ENCODE assay signal across 1 cellular context in the genomic region with DNA sequence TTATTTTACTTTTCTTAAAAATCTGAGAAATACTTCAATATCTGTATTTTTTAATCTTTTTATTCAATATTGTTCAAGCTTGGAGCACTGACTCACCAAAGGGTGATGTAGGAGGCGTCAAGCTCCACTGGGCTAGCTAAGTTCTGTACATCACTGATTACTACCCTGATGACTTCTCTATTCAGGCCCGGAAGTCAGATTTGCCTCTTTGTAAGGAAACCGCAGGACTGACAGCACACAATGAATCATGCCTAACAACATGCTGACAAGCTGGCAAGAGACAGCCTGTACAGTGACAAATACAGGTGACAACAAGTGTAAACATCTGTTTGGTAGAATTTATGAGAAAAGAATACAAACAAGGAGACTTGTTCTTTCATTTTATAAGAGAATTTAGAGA.
A peak's percentile ranks its signal among the peaks of the same experiment; 100 is the strongest.
TF ChIP-seq lines count a peak whose summit lies in the region.

No MANE protein-coding gene starts in this region.

TF ChIP-seq in K562, 482 proteins besides CTCF, POLR2A, EP300 and RAD21 (continued from another document and continues in another):
- TF ChIP-seq FOXP1 (CRISPR knock-in tag; IDR thresholded peaks at IDR 0.05) (no peak), KLF6 (CRISPR knock-in tag; IDR thresholded peaks at IDR 0.05; ENCODE audit: borderline replicate concordance) (no peak), HDGF (IDR thresholded peaks at IDR 0.05) (no peak), SOX6 (IDR thresholded peaks at IDR 0.05) (peak; percentile 79), ZNF79 (CRISPR knock-in tag; IDR thresholded peaks at IDR 0.05; ENCODE audit: low read depth) (no peak), HOXB6 (CRISPR knock-in tag; IDR thresholded peaks at IDR 0.05; ENCODE audit: borderline replicate concordance) (no peak), MTF1 (CRISPR knock-in tag; IDR thresholded peaks at IDR 0.05; ENCODE audit: borderline replicate concordance) (no peak), ZNF431 (CRISPR knock-in tag; IDR thresholded peaks at IDR 0.05) (no peak), ZNF23 (CRISPR knock-in tag; IDR thresholded peaks at IDR 0.05) (no peak), JUNB (CRISPR knock-in tag; conservative IDR thresholded peaks at IDR 0.05) (no peak), ELF4 (CRISPR knock-in tag; IDR thresholded peaks at IDR 0.05) (no peak), ZNF707 (CRISPR knock-in tag; conservative IDR thresholded peaks at IDR 0.05) (no peak), STAG1 (CRISPR knock-in tag; IDR thresholded peaks at IDR 0.05; ENCODE audit: borderline replicate concordance) (no peak), KDM1A (IDR thresholded peaks at IDR 0.05) (peak; percentile 73 to 75), SAP30 (IDR thresholded peaks at IDR 0.05; ENCODE audit: borderline replicate concordance, insufficient read depth, low read depth, low read length, poor library complexity, severe bottlenecking) (no peak), ZNF41 (CRISPR knock-in tag; conservative IDR thresholded peaks at IDR 0.05) (no peak), STAT5B (CRISPR knock-in tag; IDR thresholded peaks at IDR 0.05) (no peak), ARID1B (IDR thresholded peaks at IDR 0.05) (peak; percentile 81), MED1 (CRISPR knock-in tag; IDR thresholded peaks at IDR 0.05; ENCODE audit: borderline replicate concordance) (no peak), ZNF253 (CRISPR knock-in tag; conservative IDR thresholded peaks at IDR 0.05) (no peak), DIDO1 (tag; IDR thresholded peaks at IDR 0.05; ENCODE audit: low read depth) (no peak), HDAC2 (IDR thresholded peaks at IDR 0.05) (no peak), PML (IDR thresholded peaks at IDR 0.05; ENCODE audit: low read length) (no peak; the same call in 1 of the 2 replicates), YBX1 (IDR thresholded peaks at IDR 0.05) (no peak), MAFF (IDR thresholded peaks at IDR 0.05; ENCODE audit: low read length) (no peak), RBBP5 (IDR thresholded peaks at IDR 0.05; ENCODE audit: borderline replicate concordance, insufficient read depth, low read length, poor library complexity, severe bottlenecking) (no peak), SMARCA4 (IDR thresholded peaks at IDR 0.05) (peak; percentile 83), NEUROD1 (IDR thresholded peaks at IDR 0.05; ENCODE audit: borderline replicate concordance, low read depth, low read length, partially characterized antibody) (no peak), IFI16 (CRISPR knock-in tag; IDR thresholded peaks at IDR 0.05) (no peak), E2F3 (CRISPR knock-in tag; IDR thresholded peaks at IDR 0.05) (no peak), ZNF232 (CRISPR knock-in tag; IDR thresholded peaks at IDR 0.05) (no peak), MCM3 (IDR thresholded peaks at IDR 0.05) (no peak), ZNF174 (CRISPR knock-in tag; IDR thresholded peaks at IDR 0.05) (no peak), CBFB (CRISPR knock-in tag; IDR thresholded peaks at IDR 0.05) (no peak), MEF2D (tag; conservative IDR thresholded peaks at IDR 0.05; ENCODE audit: low read depth) (no peak), KLF13 (tag; IDR thresholded peaks at IDR 0.05; ENCODE audit: borderline replicate concordance, low read depth) (no peak), NR4A1 (CRISPR knock-in tag; IDR thresholded peaks at IDR 0.05) (no peak), NR4A1 (tag; IDR thresholded peaks at IDR 0.05) (no peak), MEIS2 (IDR thresholded peaks at IDR 0.05; ENCODE audit: partially characterized antibody) (peak; percentile 99), ZNF445 (CRISPR knock-in tag; IDR thresholded peaks at IDR 0.05; ENCODE audit: low read depth) (no peak), GABPB2 (CRISPR knock-in tag; conservative IDR thresholded peaks at IDR 0.05) (no peak), TAF15 (IDR thresholded peaks at IDR 0.05; ENCODE audit: low read depth, low read length) (no peak), PYGO2 (tag; IDR thresholded peaks at IDR 0.05) (no peak), MXI1 (IDR thresholded peaks at IDR 0.05; ENCODE audit: low read depth, low read length) (no peak), PPARD (CRISPR knock-in tag; IDR thresholded peaks at IDR 0.05) (no peak), TARDBP (IDR thresholded peaks at IDR 0.05) (no peak), PRPF4 (IDR thresholded peaks at IDR 0.05; ENCODE audit: insufficient read depth, low read depth, low read length, poor library complexity, severe bottlenecking) (no peak), CBX8 (IDR thresholded peaks at IDR 0.05; ENCODE audit: borderline replicate concordance, extremely low read depth, low read depth, low read length, poor library complexity, severe bottlenecking) (no peak), BRD4 (IDR thresholded peaks at IDR 0.05) (no peak), FOXK2 (conservative IDR thresholded peaks at IDR 0.05 in 1 of 2, IDR thresholded peaks at IDR 0.05 in 1 of 2; ENCODE audit: low read depth in 2 of 2) (peak; percentile 31 to 64; a peak in 1 of 4 replicates)
- TF ChIP-seq, protein P1, sequence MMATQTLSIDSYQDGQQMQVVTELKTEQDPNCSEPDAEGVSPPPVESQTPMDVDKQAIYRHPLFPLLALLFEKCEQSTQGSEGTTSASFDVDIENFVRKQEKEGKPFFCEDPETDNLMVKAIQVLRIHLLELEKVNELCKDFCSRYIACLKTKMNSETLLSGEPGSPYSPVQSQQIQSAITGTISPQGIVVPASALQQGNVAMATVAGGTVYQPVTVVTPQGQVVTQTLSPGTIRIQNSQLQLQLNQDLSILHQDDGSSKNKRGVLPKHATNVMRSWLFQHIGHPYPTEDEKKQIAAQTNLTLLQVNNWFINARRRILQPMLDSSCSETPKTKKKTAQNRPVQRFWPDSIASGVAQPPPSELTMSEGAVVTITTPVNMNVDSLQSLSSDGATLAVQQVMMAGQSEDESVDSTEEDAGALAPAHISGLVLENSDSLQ (IDR thresholded peaks at IDR 0.05), result peak; percentile 93
- TF ChIP-seq, protein P2, sequence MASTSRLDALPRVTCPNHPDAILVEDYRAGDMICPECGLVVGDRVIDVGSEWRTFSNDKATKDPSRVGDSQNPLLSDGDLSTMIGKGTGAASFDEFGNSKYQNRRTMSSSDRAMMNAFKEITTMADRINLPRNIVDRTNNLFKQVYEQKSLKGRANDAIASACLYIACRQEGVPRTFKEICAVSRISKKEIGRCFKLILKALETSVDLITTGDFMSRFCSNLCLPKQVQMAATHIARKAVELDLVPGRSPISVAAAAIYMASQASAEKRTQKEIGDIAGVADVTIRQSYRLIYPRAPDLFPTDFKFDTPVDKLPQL (IDR thresholded peaks at IDR 0.05; ENCODE audit: extremely low read depth, insufficient read length), result no peak
- TF ChIP-seq, protein P3, sequence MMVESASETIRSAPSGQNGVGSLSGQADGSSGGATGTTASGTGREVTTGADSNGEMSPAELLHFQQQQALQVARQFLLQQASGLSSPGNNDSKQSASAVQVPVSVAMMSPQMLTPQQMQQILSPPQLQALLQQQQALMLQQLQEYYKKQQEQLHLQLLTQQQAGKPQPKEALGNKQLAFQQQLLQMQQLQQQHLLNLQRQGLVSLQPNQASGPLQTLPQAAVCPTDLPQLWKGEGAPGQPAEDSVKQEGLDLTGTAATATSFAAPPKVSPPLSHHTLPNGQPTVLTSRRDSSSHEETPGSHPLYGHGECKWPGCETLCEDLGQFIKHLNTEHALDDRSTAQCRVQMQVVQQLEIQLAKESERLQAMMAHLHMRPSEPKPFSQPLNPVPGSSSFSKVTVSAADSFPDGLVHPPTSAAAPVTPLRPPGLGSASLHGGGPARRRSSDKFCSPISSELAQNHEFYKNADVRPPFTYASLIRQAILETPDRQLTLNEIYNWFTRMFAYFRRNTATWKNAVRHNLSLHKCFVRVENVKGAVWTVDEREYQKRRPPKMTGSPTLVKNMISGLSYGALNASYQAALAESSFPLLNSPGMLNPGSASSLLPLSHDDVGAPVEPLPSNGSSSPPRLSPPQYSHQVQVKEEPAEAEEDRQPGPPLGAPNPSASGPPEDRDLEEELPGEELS (CRISPR knock-in tag; IDR thresholded peaks at IDR 0.05; ENCODE audit: borderline replicate concordance), result no peak
- TF ChIP-seq, protein P4, sequence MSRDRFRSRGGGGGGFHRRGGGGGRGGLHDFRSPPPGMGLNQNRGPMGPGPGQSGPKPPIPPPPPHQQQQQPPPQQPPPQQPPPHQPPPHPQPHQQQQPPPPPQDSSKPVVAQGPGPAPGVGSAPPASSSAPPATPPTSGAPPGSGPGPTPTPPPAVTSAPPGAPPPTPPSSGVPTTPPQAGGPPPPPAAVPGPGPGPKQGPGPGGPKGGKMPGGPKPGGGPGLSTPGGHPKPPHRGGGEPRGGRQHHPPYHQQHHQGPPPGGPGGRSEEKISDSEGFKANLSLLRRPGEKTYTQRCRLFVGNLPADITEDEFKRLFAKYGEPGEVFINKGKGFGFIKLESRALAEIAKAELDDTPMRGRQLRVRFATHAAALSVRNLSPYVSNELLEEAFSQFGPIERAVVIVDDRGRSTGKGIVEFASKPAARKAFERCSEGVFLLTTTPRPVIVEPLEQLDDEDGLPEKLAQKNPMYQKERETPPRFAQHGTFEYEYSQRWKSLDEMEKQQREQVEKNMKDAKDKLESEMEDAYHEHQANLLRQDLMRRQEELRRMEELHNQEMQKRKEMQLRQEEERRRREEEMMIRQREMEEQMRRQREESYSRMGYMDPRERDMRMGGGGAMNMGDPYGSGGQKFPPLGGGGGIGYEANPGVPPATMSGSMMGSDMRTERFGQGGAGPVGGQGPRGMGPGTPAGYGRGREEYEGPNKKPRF (IDR thresholded peaks at IDR 0.05; ENCODE audit: low read depth, low read length), result no peak
- TF ChIP-seq, protein P5, sequence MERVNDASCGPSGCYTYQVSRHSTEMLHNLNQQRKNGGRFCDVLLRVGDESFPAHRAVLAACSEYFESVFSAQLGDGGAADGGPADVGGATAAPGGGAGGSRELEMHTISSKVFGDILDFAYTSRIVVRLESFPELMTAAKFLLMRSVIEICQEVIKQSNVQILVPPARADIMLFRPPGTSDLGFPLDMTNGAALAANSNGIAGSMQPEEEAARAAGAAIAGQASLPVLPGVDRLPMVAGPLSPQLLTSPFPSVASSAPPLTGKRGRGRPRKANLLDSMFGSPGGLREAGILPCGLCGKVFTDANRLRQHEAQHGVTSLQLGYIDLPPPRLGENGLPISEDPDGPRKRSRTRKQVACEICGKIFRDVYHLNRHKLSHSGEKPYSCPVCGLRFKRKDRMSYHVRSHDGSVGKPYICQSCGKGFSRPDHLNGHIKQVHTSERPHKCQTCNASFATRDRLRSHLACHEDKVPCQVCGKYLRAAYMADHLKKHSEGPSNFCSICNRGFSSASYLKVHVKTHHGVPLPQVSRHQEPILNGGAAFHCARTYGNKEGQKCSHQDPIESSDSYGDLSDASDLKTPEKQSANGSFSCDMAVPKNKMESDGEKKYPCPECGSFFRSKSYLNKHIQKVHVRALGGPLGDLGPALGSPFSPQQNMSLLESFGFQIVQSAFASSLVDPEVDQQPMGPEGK (CRISPR knock-in tag; IDR thresholded peaks at IDR 0.05; ENCODE audit: borderline replicate concordance), result no peak
- TF ChIP-seq, protein P6, sequence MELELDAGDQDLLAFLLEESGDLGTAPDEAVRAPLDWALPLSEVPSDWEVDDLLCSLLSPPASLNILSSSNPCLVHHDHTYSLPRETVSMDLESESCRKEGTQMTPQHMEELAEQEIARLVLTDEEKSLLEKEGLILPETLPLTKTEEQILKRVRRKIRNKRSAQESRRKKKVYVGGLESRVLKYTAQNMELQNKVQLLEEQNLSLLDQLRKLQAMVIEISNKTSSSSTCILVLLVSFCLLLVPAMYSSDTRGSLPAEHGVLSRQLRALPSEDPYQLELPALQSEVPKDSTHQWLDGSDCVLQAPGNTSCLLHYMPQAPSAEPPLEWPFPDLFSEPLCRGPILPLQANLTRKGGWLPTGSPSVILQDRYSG (tag; conservative IDR thresholded peaks at IDR 0.05; ENCODE audit: low read depth), result no peak
- TF ChIP-seq, protein P7, sequence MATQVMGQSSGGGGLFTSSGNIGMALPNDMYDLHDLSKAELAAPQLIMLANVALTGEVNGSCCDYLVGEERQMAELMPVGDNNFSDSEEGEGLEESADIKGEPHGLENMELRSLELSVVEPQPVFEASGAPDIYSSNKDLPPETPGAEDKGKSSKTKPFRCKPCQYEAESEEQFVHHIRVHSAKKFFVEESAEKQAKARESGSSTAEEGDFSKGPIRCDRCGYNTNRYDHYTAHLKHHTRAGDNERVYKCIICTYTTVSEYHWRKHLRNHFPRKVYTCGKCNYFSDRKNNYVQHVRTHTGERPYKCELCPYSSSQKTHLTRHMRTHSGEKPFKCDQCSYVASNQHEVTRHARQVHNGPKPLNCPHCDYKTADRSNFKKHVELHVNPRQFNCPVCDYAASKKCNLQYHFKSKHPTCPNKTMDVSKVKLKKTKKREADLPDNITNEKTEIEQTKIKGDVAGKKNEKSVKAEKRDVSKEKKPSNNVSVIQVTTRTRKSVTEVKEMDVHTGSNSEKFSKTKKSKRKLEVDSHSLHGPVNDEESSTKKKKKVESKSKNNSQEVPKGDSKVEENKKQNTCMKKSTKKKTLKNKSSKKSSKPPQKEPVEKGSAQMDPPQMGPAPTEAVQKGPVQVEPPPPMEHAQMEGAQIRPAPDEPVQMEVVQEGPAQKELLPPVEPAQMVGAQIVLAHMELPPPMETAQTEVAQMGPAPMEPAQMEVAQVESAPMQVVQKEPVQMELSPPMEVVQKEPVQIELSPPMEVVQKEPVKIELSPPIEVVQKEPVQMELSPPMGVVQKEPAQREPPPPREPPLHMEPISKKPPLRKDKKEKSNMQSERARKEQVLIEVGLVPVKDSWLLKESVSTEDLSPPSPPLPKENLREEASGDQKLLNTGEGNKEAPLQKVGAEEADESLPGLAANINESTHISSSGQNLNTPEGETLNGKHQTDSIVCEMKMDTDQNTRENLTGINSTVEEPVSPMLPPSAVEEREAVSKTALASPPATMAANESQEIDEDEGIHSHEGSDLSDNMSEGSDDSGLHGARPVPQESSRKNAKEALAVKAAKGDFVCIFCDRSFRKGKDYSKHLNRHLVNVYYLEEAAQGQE (CRISPR knock-in tag; IDR thresholded peaks at IDR 0.05; ENCODE audit: low read depth), result no peak
- TF ChIP-seq, protein P8, sequence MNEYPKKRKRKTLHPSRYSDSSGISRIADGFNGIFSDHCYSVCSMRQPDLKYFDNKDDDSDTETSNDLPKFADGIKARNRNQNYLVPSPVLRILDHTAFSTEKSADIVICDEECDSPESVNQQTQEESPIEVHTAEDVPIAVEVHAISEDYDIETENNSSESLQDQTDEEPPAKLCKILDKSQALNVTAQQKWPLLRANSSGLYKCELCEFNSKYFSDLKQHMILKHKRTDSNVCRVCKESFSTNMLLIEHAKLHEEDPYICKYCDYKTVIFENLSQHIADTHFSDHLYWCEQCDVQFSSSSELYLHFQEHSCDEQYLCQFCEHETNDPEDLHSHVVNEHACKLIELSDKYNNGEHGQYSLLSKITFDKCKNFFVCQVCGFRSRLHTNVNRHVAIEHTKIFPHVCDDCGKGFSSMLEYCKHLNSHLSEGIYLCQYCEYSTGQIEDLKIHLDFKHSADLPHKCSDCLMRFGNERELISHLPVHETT (CRISPR knock-in tag; conservative IDR thresholded peaks at IDR 0.05 in 1 of 2, IDR thresholded peaks at IDR 0.05 in 1 of 2), result no peak
- TF ChIP-seq, protein P9, sequence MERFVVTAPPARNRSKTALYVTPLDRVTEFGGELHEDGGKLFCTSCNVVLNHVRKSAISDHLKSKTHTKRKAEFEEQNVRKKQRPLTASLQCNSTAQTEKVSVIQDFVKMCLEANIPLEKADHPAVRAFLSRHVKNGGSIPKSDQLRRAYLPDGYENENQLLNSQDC (CRISPR knock-in tag; IDR thresholded peaks at IDR 0.05), result no peak
- TF ChIP-seq, protein P10, sequence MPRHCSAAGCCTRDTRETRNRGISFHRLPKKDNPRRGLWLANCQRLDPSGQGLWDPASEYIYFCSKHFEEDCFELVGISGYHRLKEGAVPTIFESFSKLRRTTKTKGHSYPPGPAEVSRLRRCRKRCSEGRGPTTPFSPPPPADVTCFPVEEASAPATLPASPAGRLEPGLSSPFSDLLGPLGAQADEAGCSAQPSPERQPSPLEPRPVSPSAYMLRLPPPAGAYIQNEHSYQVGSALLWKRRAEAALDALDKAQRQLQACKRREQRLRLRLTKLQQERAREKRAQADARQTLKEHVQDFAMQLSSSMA (CRISPR knock-in tag; IDR thresholded peaks at IDR 0.05), result no peak
